Comparison of ENCODE assay signal across 1 cellular context in the genomic region with DNA sequence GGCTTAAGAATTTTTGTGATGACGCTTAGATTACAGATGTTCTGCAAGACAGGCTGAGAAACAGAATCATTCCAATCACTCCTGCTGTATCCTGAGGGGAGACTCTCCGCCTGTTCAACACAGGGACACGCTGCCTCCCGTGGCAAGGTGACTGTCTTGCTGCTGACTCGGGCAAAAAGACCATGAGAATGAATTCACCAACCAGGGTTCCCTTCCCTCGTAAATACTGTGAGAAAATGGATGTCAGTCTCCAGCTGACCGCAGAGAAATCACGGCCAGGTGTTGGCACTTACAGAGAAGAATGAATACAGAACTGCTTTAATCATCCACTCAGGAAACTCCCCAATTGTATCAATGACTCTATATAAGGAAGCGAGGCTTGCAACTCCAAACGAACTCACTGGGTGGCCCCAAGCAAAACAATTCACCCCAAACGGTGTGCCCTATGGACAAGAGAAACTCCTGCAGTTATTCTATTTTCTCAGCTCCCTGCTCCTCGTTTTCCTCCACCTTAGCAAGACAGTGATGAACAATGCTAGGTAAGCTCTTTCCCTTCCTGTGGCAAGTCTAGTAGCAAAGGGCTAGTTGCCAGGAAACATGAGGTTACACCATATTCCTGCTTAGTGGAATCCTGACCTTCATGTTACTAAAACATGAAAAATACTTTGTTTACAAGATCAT.
TF ChIP-seq lines count a peak whose summit lies in the region.

No MANE protein-coding gene starts in this region.

TF ChIP-seq in HCT116, 20 proteins besides CTCF, POLR2A, EP300 and RAD21 (continued from another document):
- TF ChIP-seq, protein P1, sequence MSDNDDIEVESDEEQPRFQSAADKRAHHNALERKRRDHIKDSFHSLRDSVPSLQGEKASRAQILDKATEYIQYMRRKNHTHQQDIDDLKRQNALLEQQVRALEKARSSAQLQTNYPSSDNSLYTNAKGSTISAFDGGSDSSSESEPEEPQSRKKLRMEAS (IDR thresholded peaks at IDR 0.05): no peak
